Comparison of ENCODE assay signal across 8 cellular contexts in the genomic region with DNA sequence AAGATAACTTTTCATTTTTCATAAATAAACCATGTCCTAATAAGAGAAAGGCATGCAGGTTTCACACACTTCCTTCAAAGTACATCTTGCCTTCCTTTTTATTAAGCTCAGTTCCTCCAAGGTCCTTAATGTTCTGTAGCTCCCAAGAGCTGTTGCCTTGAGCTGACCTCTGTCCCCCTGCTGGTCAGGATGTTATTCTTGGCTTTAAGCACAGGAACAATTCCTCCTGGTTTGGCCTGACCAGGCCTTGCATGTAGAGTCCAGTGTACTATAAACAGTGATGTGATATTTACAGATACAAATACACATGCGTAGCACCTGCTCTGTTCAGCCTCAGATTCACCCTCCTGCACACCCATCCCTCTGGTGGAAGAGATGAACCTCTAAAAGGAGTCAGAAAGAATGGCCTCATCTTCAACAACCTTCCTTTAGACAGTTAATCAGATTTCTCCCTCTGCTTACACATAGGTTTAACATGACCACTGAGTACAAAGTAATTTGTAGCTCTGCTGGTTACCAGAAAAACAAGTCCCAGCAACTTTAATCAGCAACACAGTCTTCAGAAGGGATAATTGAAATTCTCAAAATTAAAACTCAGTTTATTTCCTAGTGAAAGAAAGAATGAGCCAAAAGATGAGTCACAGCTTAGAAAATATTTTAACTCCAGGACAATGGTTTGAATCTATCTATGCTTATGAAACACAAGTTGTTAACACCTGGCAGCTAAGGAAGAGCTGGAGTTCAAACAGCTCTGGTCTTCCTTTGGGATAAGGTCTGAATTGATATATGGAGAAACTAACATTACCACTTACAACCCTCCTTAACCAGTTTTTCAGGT. TPM values are rescaled to one million over a fixed set of nuclear protein-coding genes. Genes with fewer than 3 reads are reported as not detected.
DNase-seq lines count a peak whose midpoint lies in the region; ATAC-seq and TF ChIP-seq lines count a peak whose summit lies in the region.

No MANE protein-coding gene starts in this region.

- intact Hi-C loops in activated CD4-positive, alpha-beta T cell treated with anti-CD3 and anti-CD28 coated beads for 36 hours (cut with DNase I, micrococcal nuclease), result no loop called here

- H3K4me2 ChIP-seq in neural progenitor cell, result no peak overlapping the region

- H3K27me3 ChIP-seq in SJCRH30, result no peaks in the 10 kb centered on the region
- H3K27me3 ChIP-seq in neural progenitor cell, result no peaks in the 10 kb centered on the region

- peak; percentile 7 for DNase-seq in activated CD4-positive, alpha-beta T cell treated with anti-CD3 and anti-CD28 coated beads for 36 hours
- DNase-seq in activated CD4-positive, alpha-beta T cell treated with anti-CD3 and anti-CD28 coated beads for 1 hour, result no peak
- DNase-seq in SJCRH30 (peak; percentile 13 to 45), fibroblast of mammary gland (ENCODE audit: low read depth) (peak; percentile 92), neural progenitor cell (ENCODE audit: low spot score) (peak; percentile 65), NCI-H748 (lab: John Stamatoyannopoulos, UW; ENCODE audit: unreplicated experiment) (no peak)

- no peaks in the 10 kb centered on the region for H3K9me3 Mint-ChIP-seq in activated CD4-positive, alpha-beta T cell treated with anti-CD3 and anti-CD28 coated beads for 36 hours (ENCODE audit: low read depth)
- no peaks in the 10 kb centered on the region for H3K9me3 Mint-ChIP-seq in neural progenitor cell

- ATAC-seq in activated CD4-positive, alpha-beta T cell treated with anti-CD3 and anti-CD28 coated beads for 36 hours, result no peak
- ATAC-seq in HG03095 (IDR thresholded peaks at IDR 0.05; ENCODE audit: unreplicated experiment) (no peak), HG03045 (IDR thresholded peaks at IDR 0.05; ENCODE audit: unreplicated experiment) (no peak)

- no peak overlapping the region for H3K4me3 Mint-ChIP-seq in activated CD4-positive, alpha-beta T cell treated with anti-CD3 and anti-CD28 coated beads for 36 hours
- no peak overlapping the region for H3K4me3 Mint-ChIP-seq in neural progenitor cell

- H3K27ac Mint-ChIP-seq in activated CD4-positive, alpha-beta T cell treated with anti-CD3 and anti-CD28 coated beads for 36 hours, result no peak overlapping the region
- peak overlapping the region; percentile 20 for H3K27ac Mint-ChIP-seq in neural progenitor cell

- peaks cover 23% of the 10 kb centered on the region for H3F3A ChIP-seq in neural progenitor cell (ENCODE audit: low read depth)

- H3K4me1 Mint-ChIP-seq in activated CD4-positive, alpha-beta T cell treated with anti-CD3 and anti-CD28 coated beads for 36 hours, result peaks cover 18% of the 10 kb centered on the region
- H3K4me1 Mint-ChIP-seq in neural progenitor cell, result peaks cover 7% of the 10 kb centered on the region

- TF ChIP-seq CTCF in fibroblast of mammary gland (conservative IDR thresholded peaks at IDR 0.05; ENCODE audit: control insufficient read depth, insufficient read depth, low read depth, low read length) (peak; percentile 45), neural progenitor cell (IDR thresholded peaks at IDR 0.05) (peak; percentile 64)

- H2AFZ ChIP-seq in neural progenitor cell (replicated peaks), result no peak overlapping the region

- POLR2A ChIA-PET in activated CD4-positive, alpha-beta T cell treated with anti-CD3 and anti-CD28 coated beads for 36 hours (lab: Charles Lee), result no interaction called here

- H3K27ac ChIP-seq in SJCRH30 (no peak overlapping the region), neural progenitor cell (no peak overlapping the region)

- CTCF ChIA-PET in activated CD4-positive, alpha-beta T cell treated with anti-CD3 and anti-CD28 coated beads for 36 hours (lab: Charles Lee), result interaction anchor here (0.6 to 1.9 kb wide), 8 partner anchors 13 to 729 kb away, joined by 3 to 7 read pairs (median 4); no protein-coding TSS in a partner anchor

- H3K9me3 ChIP-seq in SJCRH30 (replicated peaks) (no peaks in the 10 kb centered on the region), neural progenitor cell (ENCODE audit: low read depth) (no peaks in the 10 kb centered on the region)

- peaks cover 38% of the 10 kb centered on the region for H3K79me2 ChIP-seq in neural progenitor cell (ENCODE audit: low read depth)

- no peaks in the 10 kb centered on the region for H3K27me3 Mint-ChIP-seq in activated CD4-positive, alpha-beta T cell treated with anti-CD3 and anti-CD28 coated beads for 36 hours
- no peaks in the 10 kb centered on the region for H3K27me3 Mint-ChIP-seq in neural progenitor cell (ENCODE audit: insufficient read depth, low read depth)

- no peak overlapping the region for H3K9ac ChIP-seq in neural progenitor cell

- H3K4me3 ChIP-seq in SJCRH30, result no peak overlapping the region
- no peak overlapping the region for H3K4me3 ChIP-seq in fibroblast of mammary gland (ENCODE audit: control insufficient read depth, low read depth, low read length)
- no peak overlapping the region for H3K4me3 ChIP-seq in neural progenitor cell

- peaks cover 11% of the 10 kb centered on the region for H4K20me1 ChIP-seq in neural progenitor cell (ENCODE audit: low read depth)

- H3K36me3 ChIP-seq in SJCRH30 (no peaks in the 10 kb centered on the region), neural progenitor cell (no peaks in the 10 kb centered on the region)

- peaks cover 3% of the 10 kb centered on the region for H3K4me1 ChIP-seq in SJCRH30
- no peaks in the 10 kb centered on the region for H3K4me1 ChIP-seq in neural progenitor cell

- no peaks in the 10 kb centered on the region for H3K36me3 Mint-ChIP-seq in activated CD4-positive, alpha-beta T cell treated with anti-CD3 and anti-CD28 coated beads for 36 hours (ENCODE audit: low read depth)
- H3K36me3 Mint-ChIP-seq in neural progenitor cell, result no peaks in the 10 kb centered on the region

RNA-seq across cellular contexts. Expression of a gene that starts 46.5 kb away (rescaled TPM):
- 10 to 100 TPM; 15.0 to 16.5 TPM for total RNA-seq in activated CD4-positive, alpha-beta T cell treated with anti-CD3 and anti-CD28 coated beads for 36 hours
- 22.0 and 22.5 TPM in 2 replicates for total RNA-seq in SJCRH30 (2014; rRNA removed; shearing (Covaris generic))
- 8.6 and 11.4 TPM in 2 replicates for total RNA-seq in neural progenitor cell (ENCODE audit: low replicate concordance)

Comparison
In these comparisons a context has a peak if more than half of its experiments do, and no peak if none do; other contexts are left out.
1. DNase-seq: peak in activated CD4-positive, alpha-beta T cell treated with anti-CD3 and anti-CD28 coated beads for 36 hours (single experiment), SJCRH30 (2 of 2), fibroblast of mammary gland (single experiment) and neural progenitor cell (single experiment); none in activated CD4-positive, alpha-beta T cell treated with anti-CD3 and anti-CD28 coated beads for 1 hour (single experiment) and NCI-H748 (single experiment).